In the genomic region with DNA sequence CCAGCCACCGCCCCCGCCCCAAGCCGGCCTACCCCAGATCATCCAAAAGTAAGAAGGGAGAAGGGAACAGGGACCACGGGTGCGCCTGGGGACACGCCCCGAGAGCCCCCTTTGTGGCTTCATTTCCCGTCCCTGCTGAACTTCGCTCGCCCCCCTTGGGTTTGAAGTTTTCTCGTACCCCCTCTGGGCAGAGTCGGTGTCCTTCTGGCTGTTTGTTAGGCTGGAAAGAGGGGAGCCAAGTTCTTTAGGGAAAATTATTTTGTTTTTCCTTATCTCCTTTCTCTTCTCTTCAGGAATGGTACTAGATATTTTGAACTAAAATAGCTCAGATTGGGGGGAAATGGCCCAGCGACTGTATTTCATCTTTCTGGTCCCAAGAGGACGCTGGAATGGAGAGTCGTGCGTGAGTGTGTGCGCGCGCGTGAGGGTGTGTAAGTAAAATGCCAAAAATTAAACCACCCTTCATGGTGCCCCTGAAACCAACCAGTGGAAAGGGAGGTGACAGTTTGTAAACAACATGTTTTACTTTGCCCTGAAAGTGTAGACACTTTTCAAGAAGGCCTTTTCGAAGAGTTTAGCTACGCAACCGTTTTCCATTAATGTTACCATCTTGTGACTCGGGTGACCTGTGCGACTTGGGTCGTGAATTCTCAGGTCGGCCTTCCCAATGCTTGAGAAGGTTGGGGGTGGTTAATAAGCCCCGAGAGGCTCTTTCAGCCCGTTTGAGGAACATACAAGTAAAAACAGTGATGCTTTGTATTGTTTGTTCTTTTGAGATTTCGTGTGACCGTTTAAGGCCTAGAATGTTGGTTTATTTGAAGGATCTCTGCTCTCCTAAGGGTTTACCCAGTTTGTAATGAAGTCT, we compare ENCODE assay signal across 2 cellular contexts.
TF ChIP-seq lines count a peak whose summit lies in the region.

No MANE protein-coding gene starts in this region.

TF ChIP-seq in IMR-90, 13 proteins besides CTCF, POLR2A, EP300 and RAD21:
- TF ChIP-seq FOS (IDR thresholded peaks at IDR 0.05; ENCODE audit: low read depth, low read length) (no peak), CEBPB (IDR thresholded peaks at IDR 0.05; ENCODE audit: low read depth, low read length) (no peak), RCOR1 (IDR thresholded peaks at IDR 0.05; ENCODE audit: insufficient replicate concordance, low read length) (no peak), CHD1 (IDR thresholded peaks at IDR 0.05; ENCODE audit: low read depth, low read length) (no peak), NFE2L2 (IDR thresholded peaks at IDR 0.05; ENCODE audit: low read depth, low read length) (no peak), MXI1 (IDR thresholded peaks at IDR 0.05; ENCODE audit: borderline replicate concordance, low read depth, low read length) (no peak), BHLHE40 (IDR thresholded peaks at IDR 0.05; ENCODE audit: low read depth, low read length) (no peak), RFX5 (IDR thresholded peaks at IDR 0.05; ENCODE audit: low read depth, low read length) (no peak), SMC3 (IDR thresholded peaks at IDR 0.05; ENCODE audit: low read depth, low read length) (no peak), USF2 (IDR thresholded peaks at IDR 0.05; ENCODE audit: low read depth, low read length) (no peak)
- TF ChIP-seq, protein P1, sequence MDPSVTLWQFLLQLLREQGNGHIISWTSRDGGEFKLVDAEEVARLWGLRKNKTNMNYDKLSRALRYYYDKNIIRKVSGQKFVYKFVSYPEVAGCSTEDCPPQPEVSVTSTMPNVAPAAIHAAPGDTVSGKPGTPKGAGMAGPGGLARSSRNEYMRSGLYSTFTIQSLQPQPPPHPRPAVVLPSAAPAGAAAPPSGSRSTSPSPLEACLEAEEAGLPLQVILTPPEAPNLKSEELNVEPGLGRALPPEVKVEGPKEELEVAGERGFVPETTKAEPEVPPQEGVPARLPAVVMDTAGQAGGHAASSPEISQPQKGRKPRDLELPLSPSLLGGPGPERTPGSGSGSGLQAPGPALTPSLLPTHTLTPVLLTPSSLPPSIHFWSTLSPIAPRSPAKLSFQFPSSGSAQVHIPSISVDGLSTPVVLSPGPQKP (IDR thresholded peaks at IDR 0.05; ENCODE audit: borderline replicate concordance, low read depth, low read length), result no peak

TF ChIP-seq in neural cell, 6 proteins besides CTCF, POLR2A, EP300 and RAD21 (continued from another document):
- TF ChIP-seq TAF1 (IDR thresholded peaks at IDR 0.05; ENCODE audit: low read depth) (no peak), POLR2AphosphoS5 (IDR thresholded peaks at IDR 0.05) (no peak)
